Comparison of ENCODE assay signal across 22 cellular contexts in genomic region chr19:2421581-2422306, GRCh38.
"Had no signal": no experiment of that assay in that cellular context is flagged by ENCODE, and none has a peak within 500 bp of the region (broad histone marks: within the 10 kb centered on the region; RNA-seq: fewer than 3 reads in every experiment).

No MANE protein-coding gene starts in this region.

- H2AFZ ChIP-seq: hepatocyte had no signal

- H3K27me3 ChIP-seq: brain microvascular endothelial cell, hepatocyte, tibial artery had no signal

- H3K9me3 ChIP-seq: left ventricle myocardium inferior, tibial artery had no signal

- FAIRE-seq: frontal cortex had no signal

- H3K4me2 ChIP-seq: hepatocyte had no signal

- ATAC-seq: activated CD8-positive, alpha-beta T cell treated with anti-CD3 and anti-CD28 coated beads, Interleukin-2, amount 10 ng/mL, durations not matched to agents 7 days and 5 days; esophagus mucosa had no signal

- DNase-seq: activated CD4-positive, alpha-beta T cell treated with anti-CD3 and anti-CD28 coated beads for 1 hour; activated CD4-positive, alpha-beta T cell treated with anti-CD3 and anti-CD28 coated beads, Interleukin-2, amount 50 U/mL, for 1 hour; activated CD8-positive, alpha-beta T cell treated with anti-CD3 and anti-CD28 coated beads, Interleukin-2, amount 10 ng/mL, durations not matched to agents 7 days and 5 days; activated gamma-delta T cell; activated naive CD4-positive, alpha-beta T cell treated with anti-CD3 and anti-CD28 coated beads, Interleukin-2, amount 50 U/mL, for 16 hours; aorta; brain microvascular endothelial cell; caudate nucleus; dermis blood vessel endothelial cell; effector CD8-positive, alpha-beta T cell; glutamatergic neuron; kidney glomerular epithelial cell; left ventricle myocardium inferior; midbrain; nephron progenitor cell; retina; stimulated activated CD4-positive, alpha-beta T cell treated with anti-CD3 and anti-CD28 coated beads, Interleukin-4, amount 100 ng/mL, for 24 hours; T-helper 9 cell; tibial artery had no signal

- H3K4me3 ChIP-seq: hepatocyte, left ventricle myocardium inferior, tibial artery had no signal

- H3K27ac ChIP-seq: brain microvascular endothelial cell, hepatocyte, tibial artery had no signal
